ENCODE assay signal across 13 cellular contexts in genomic region chr13:39510296-39510695, GRCh38.
DNase-seq lines count a peak whose midpoint lies in the region; ATAC-seq and TF ChIP-seq lines count a peak whose summit lies in the region.
"Had no signal": no experiment of that assay in that cellular context is flagged by ENCODE, and none has a peak within 500 bp of the region (broad histone marks: within the 10 kb centered on the region; RNA-seq: fewer than 3 reads in every experiment).

No MANE protein-coding gene starts in this region.

- H3K27ac ChIP-seq in esophagus muscularis mucosa (replicated peaks in 1 of 4), result no peak overlapping the region

- no peaks in the 10 kb centered on the region for H3K9me3 ChIP-seq in esophagus muscularis mucosa

- peaks cover 49% of the 10 kb centered on the region for H3K4me1 Mint-ChIP-seq in nephron progenitor cell
- H3K4me1 Mint-ChIP-seq: activated CD4-positive, alpha-beta T cell treated with anti-CD3 and anti-CD28 coated beads, Interleukin-2, amount 10 ng/mL, durations not matched to agents 7 days and 5 days; stimulated activated naive CD8-positive, alpha-beta T cell treated with anti-CD3 and anti-CD28 coated beads, Interleukin-15, amount 100 ng/mL, for 72 hours had no signal

- DNase-seq in COLO668 (lab: John Stamatoyannopoulos, UW; ENCODE audit: unreplicated experiment) (peak; percentile 84), NCI-H345 (lab: John Stamatoyannopoulos, UW) (peak; percentile 89), nephron progenitor cell (no peak), iPS-NIHi7 (ENCODE audit: extremely low spot score) (no peak), GF-D8 (lab: John Stamatoyannopoulos, UW) (no peak), esophagus muscularis mucosa (ENCODE audit: extremely low spot score) (no peak)
- DNase-seq: activated CD4-positive, alpha-beta T cell treated with anti-CD3 and anti-CD28 coated beads, Interleukin-2, amount 10 ng/mL, durations not matched to agents 7 days and 5 days; endodermal cell; SIG-M5; stimulated activated naive CD8-positive, alpha-beta T cell treated with anti-CD3 and anti-CD28 coated beads, Interleukin-15, amount 100 ng/mL, for 72 hours had no signal

- H3K4me1 ChIP-seq in esophagus muscularis mucosa, result peaks cover 10 to 33% (median 18%) of the 10 kb centered on the region in 4 donors

- ATAC-seq in GM19324 (IDR thresholded peaks at IDR 0.05; ENCODE audit: low FRiP score, unreplicated experiment), result peak; percentile 91
- peak; percentile 59 for ATAC-seq in HG02885 (IDR thresholded peaks at IDR 0.05; ENCODE audit: poor library complexity, unreplicated experiment)
- ATAC-seq: stimulated activated naive CD8-positive, alpha-beta T cell treated with anti-CD3 and anti-CD28 coated beads, Interleukin-15, amount 100 ng/mL, for 72 hours had no signal

- TF ChIP-seq EP300 in esophagus muscularis mucosa (IDR thresholded peaks at IDR 0.05), result no peak

- no peak overlapping the region for H3K4me3 ChIP-seq in esophagus muscularis mucosa

- TF ChIP-seq CTCF in nephron progenitor cell (IDR thresholded peaks at IDR 0.05) (no peak), esophagus muscularis mucosa (IDR thresholded peaks at IDR 0.05) (no peak)

- no peaks in the 10 kb centered on the region for H3K36me3 ChIP-seq in esophagus muscularis mucosa

- peaks cover 5% of the 10 kb centered on the region for H3K27me3 Mint-ChIP-seq in nephron progenitor cell (ENCODE audit: low read depth, poor library complexity)
- H3K27me3 Mint-ChIP-seq: activated CD4-positive, alpha-beta T cell treated with anti-CD3 and anti-CD28 coated beads, Interleukin-2, amount 10 ng/mL, durations not matched to agents 7 days and 5 days had no signal

- H3K4me3 Mint-ChIP-seq in nephron progenitor cell, result no peak overlapping the region
- H3K4me3 Mint-ChIP-seq: activated CD4-positive, alpha-beta T cell treated with anti-CD3 and anti-CD28 coated beads, Interleukin-2, amount 10 ng/mL, durations not matched to agents 7 days and 5 days; activated naive CD8-positive, alpha-beta T cell; endodermal cell; stimulated activated naive CD8-positive, alpha-beta T cell treated with anti-CD3 and anti-CD28 coated beads, Interleukin-15, amount 100 ng/mL, for 72 hours had no signal

- intact Hi-C loops in esophagus muscularis mucosa (cut with DNase I), result loop anchor here (10.0 kb wide), 1 partner anchor 65 kb away; no protein-coding TSS in a partner anchor

- no peak overlapping the region for H3K27ac Mint-ChIP-seq in nephron progenitor cell
- H3K27ac Mint-ChIP-seq: activated CD4-positive, alpha-beta T cell treated with anti-CD3 and anti-CD28 coated beads, Interleukin-2, amount 10 ng/mL, durations not matched to agents 7 days and 5 days; activated naive CD8-positive, alpha-beta T cell; endodermal cell; stimulated activated naive CD8-positive, alpha-beta T cell treated with anti-CD3 and anti-CD28 coated beads, Interleukin-15, amount 100 ng/mL, for 72 hours had no signal

- 88% methylated on average over 1 of the region's 1 CpG for WGBS in esophagus muscularis mucosa

- H3K9me3 Mint-ChIP-seq in nephron progenitor cell, result peaks cover 4% of the 10 kb centered on the region
- H3K9me3 Mint-ChIP-seq: activated CD4-positive, alpha-beta T cell treated with anti-CD3 and anti-CD28 coated beads, Interleukin-2, amount 10 ng/mL, durations not matched to agents 7 days and 5 days; stimulated activated naive CD8-positive, alpha-beta T cell treated with anti-CD3 and anti-CD28 coated beads, Interleukin-15, amount 100 ng/mL, for 72 hours had no signal

- TF ChIP-seq POLR2A in esophagus muscularis mucosa (IDR thresholded peaks at IDR 0.05; ENCODE audit: low read depth), result no peak

- H3K27me3 ChIP-seq in esophagus muscularis mucosa, result no peaks in the 10 kb centered on the region

- no peaks in the 10 kb centered on the region for H3K36me3 Mint-ChIP-seq in nephron progenitor cell (ENCODE audit: low read depth)
- H3K36me3 Mint-ChIP-seq: activated naive CD8-positive, alpha-beta T cell had no signal

Comparison
In these comparisons a context has a peak if more than half of its experiments do, and no peak if none do; other contexts are left out.
1. DNase-seq: peak in COLO668 (single experiment) and NCI-H345 (single experiment); none in nephron progenitor cell (single experiment), iPS-NIHi7 (single experiment), GF-D8 (single experiment) and esophagus muscularis mucosa (single experiment).